In genomic region chr16:87912691-87913090, GRCh38 we compare ENCODE assay signal across 18 cellular contexts. TPM values are rescaled to one million over a fixed set of nuclear protein-coding genes. Genes with fewer than 3 reads are reported as not detected.
"Had no signal": no experiment of that assay in that cellular context is flagged by ENCODE, and none has a peak within 500 bp of the region (broad histone marks: within the 10 kb centered on the region; RNA-seq: fewer than 3 reads in every experiment).

No MANE protein-coding gene starts in this region.

RNA-seq across cellular contexts. Expression of gene CA5A, which starts 23.6 kb away (rescaled TPM):
- total RNA-seq: colonic mucosa, dermis blood vessel endothelial cell, epithelial cell of proximal tubule, esophagus squamous epithelium, gastroesophageal sphincter, mesothelial cell of epicardium, myocyte, occipital lobe, pulmonary artery endothelial cell, sciatic nerve, skeletal muscle tissue, spleen, stomach, thoracic aorta, transverse colon, ureter had no signal
- polyA plus RNA-seq: immature natural killer cell, keratinocyte, spleen, stomach had no signal
